In genomic region chr20:43456809-43457639, GRCh38 we compare ENCODE assay signal across 1 cellular context.
TF ChIP-seq lines count a peak whose summit lies in the region.

No MANE protein-coding gene starts in this region.

TF ChIP-seq in HepG2, 621 proteins besides CTCF, POLR2A, EP300 and RAD21 (continued from another document and continues in another):
- TF ChIP-seq THAP8 (CRISPR knock-in tag; IDR thresholded peaks at IDR 0.05; ENCODE audit: borderline replicate concordance) (no peak), ELF1 (CRISPR knock-in tag; IDR thresholded peaks at IDR 0.05) (no peak), ZSCAN21 (CRISPR knock-in tag; IDR thresholded peaks at IDR 0.05; ENCODE audit: borderline replicate concordance) (no peak), ARNTL (CRISPR knock-in tag; IDR thresholded peaks at IDR 0.05) (no peak; the same call in 1 of the 2 replicates), ZNF121 (CRISPR knock-in tag; IDR thresholded peaks at IDR 0.05) (no peak), ZNF569 (CRISPR knock-in tag; IDR thresholded peaks at IDR 0.05; ENCODE audit: borderline replicate concordance) (no peak), SRY (CRISPR knock-in tag; IDR thresholded peaks at IDR 0.05) (no peak), KDM2A (CRISPR knock-in tag; IDR thresholded peaks at IDR 0.05; ENCODE audit: borderline replicate concordance, low read depth) (no peak), CHCHD3 (CRISPR knock-in tag; IDR thresholded peaks at IDR 0.05) (0 out of 2 replicates have a peak, but pooled peaks have one; percentile 26), ZZZ3 (CRISPR knock-in tag; IDR thresholded peaks at IDR 0.05; ENCODE audit: borderline replicate concordance) (no peak), TERF1 (CRISPR knock-in tag; IDR thresholded peaks at IDR 0.05) (no peak), ZNF580 (CRISPR knock-in tag; IDR thresholded peaks at IDR 0.05; ENCODE audit: borderline replicate concordance, low read depth) (no peak), BATF2 (CRISPR knock-in tag; IDR thresholded peaks at IDR 0.05) (no peak), SP2 (CRISPR knock-in tag; IDR thresholded peaks at IDR 0.05) (peak; percentile 86), UBTF (CRISPR knock-in tag; IDR thresholded peaks at IDR 0.05) (peak; percentile 21; the same call in 1 of the 2 replicates), THAP9 (CRISPR knock-in tag; IDR thresholded peaks at IDR 0.05; ENCODE audit: borderline replicate concordance) (no peak), ZC3H13 (CRISPR knock-in tag; IDR thresholded peaks at IDR 0.05) (no peak), ZNF142 (CRISPR knock-in tag; IDR thresholded peaks at IDR 0.05) (0 out of 2 replicates have a peak, but pooled peaks have one; percentile 22), FOXK2 (IDR thresholded peaks at IDR 0.05) (no peak), MED1 (CRISPR knock-in tag; IDR thresholded peaks at IDR 0.05) (no peak; the same call in 1 of the 2 replicates), SMAD3 (CRISPR knock-in tag; IDR thresholded peaks at IDR 0.05) (no peak; the same call in 1 of the 2 replicates), MAFK (conservative IDR thresholded peaks at IDR 0.05 in 1 of 2, IDR thresholded peaks at IDR 0.05 in 1 of 2; ENCODE audit: low read length in 2 of 2) (0 out of 4 replicates have a peak, but pooled peaks of 1 of the 2 experiments have one; percentile 17), PLSCR1 (CRISPR knock-in tag; IDR thresholded peaks at IDR 0.05; ENCODE audit: borderline replicate concordance) (no peak), MYPOP (CRISPR knock-in tag; IDR thresholded peaks at IDR 0.05) (no peak), ELF3 (CRISPR knock-in tag; IDR thresholded peaks at IDR 0.05) (peak; percentile 26; the same call in 1 of the 2 replicates), JUNB (CRISPR knock-in tag; IDR thresholded peaks at IDR 0.05; ENCODE audit: borderline replicate concordance) (no peak), ZNF275 (CRISPR knock-in tag; IDR thresholded peaks at IDR 0.05; ENCODE audit: borderline replicate concordance) (peak; percentile 43; the same call in 1 of the 2 replicates), PAWR (CRISPR knock-in tag; IDR thresholded peaks at IDR 0.05; ENCODE audit: borderline replicate concordance) (0 out of 2 replicates have a peak, but pooled peaks have one; percentile 29), ZXDC (CRISPR knock-in tag; IDR thresholded peaks at IDR 0.05) (no peak), IRF9 (CRISPR knock-in tag; IDR thresholded peaks at IDR 0.05; ENCODE audit: borderline replicate concordance) (no peak), NFATC3 (CRISPR knock-in tag; IDR thresholded peaks at IDR 0.05) (peak; percentile 47; the same call in 1 of the 2 replicates), NR3C1 (CRISPR knock-in tag; IDR thresholded peaks at IDR 0.05) (no peak)
